ENCODE assay signal across 8 cellular contexts in the genomic region with DNA sequence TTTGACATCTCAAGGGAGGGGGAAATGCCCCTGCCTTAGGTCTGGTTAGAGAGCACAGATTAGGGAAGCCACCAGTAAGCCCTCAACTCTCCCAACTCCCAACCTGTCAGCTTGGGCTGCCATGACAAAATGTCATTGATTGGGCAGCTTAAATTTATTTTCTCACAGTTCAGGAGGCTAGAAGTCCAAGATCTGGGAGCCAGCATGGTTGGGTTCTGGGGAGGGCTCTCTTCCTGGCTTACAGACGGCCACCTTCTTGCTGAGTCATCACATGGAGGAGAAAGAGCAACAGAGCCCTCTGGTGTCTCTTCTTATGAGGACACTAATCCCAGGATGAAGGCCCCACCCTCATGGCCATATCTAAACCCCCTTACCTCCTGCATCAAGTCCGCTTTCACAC. TPM values are rescaled to one million over a fixed set of nuclear protein-coding genes. Genes with fewer than 3 reads are reported as not detected.
DNase-seq lines count a peak whose midpoint lies in the region; ATAC-seq and TF ChIP-seq lines count a peak whose summit lies in the region.

No MANE protein-coding gene starts in this region.

- H3K36me3 ChIP-seq in naive thymus-derived CD4-positive, alpha-beta T cell (ENCODE audit: control insufficient read depth in 2 of 3, insufficient read depth in 3 of 3, low read length in 3 of 3): no peaks in the 10 kb centered on the region

- DNase-seq in DMS 273 treated with DMSO at 0.1 percent for 48 hours (lab: John Stamatoyannopoulos, UW) (peak; percentile 26), SW 1271 (lab: John Stamatoyannopoulos, UW) (peak; percentile 12 to 50), cardiac fibroblast (ENCODE audit: low read depth in 2 of 2) (peak; percentile 66 to 80), NCI-H226 (no peak)
- peak in 8 of 9 donors; percentile 49 to 73 (median 63) for DNase-seq in naive thymus-derived CD4-positive, alpha-beta T cell

- H3K4me1 Mint-ChIP-seq in naive thymus-derived CD4-positive, alpha-beta T cell: peaks cover 20 to 43% (median 28%) of the 10 kb centered on the region in 7 donors

- peak overlapping the region in 8 of 9 donors; percentile 2 to 77 (median 55) for H3K27ac Mint-ChIP-seq in naive thymus-derived CD4-positive, alpha-beta T cell

- no peaks in the 10 kb centered on the region for H3K27me3 ChIP-seq in naive thymus-derived CD4-positive, alpha-beta T cell (ENCODE audit: control insufficient read depth in 2 of 2, insufficient read depth in 2 of 2, low read length in 2 of 2)

- ATAC-seq in HG02759 (IDR thresholded peaks at IDR 0.05; ENCODE audit: unreplicated experiment): peak; percentile 38
- ATAC-seq in naive thymus-derived CD4-positive, alpha-beta T cell: peak; percentile 67
- no peak for ATAC-seq in GM18858 (IDR thresholded peaks at IDR 0.05; ENCODE audit: unreplicated experiment)
- ATAC-seq in HG03045 (IDR thresholded peaks at IDR 0.05; ENCODE audit: unreplicated experiment): no peak

- H3K9me3 ChIP-seq in naive thymus-derived CD4-positive, alpha-beta T cell (ENCODE audit: control insufficient read depth in 2 of 3, low read length in 3 of 3): peaks cover 0 to 4% (median 0%) of the 10 kb centered on the region in 3 experiments

- peaks cover 0 to 5% (median 0%) of the 10 kb centered on the region in 11 donors for H3K9me3 Mint-ChIP-seq in naive thymus-derived CD4-positive, alpha-beta T cell

- no peak overlapping the region for H3K4me3 Mint-ChIP-seq in naive thymus-derived CD4-positive, alpha-beta T cell

- POLR2A ChIA-PET in naive thymus-derived CD4-positive, alpha-beta T cell (lab: Charles Lee): interaction anchor here (1.6 to 6.6 kb wide), 6 partner anchors 10 to 85 kb away, joined by 9 to 131 read pairs (median 27); a partner anchor contains a TSS

- no peak overlapping the region for H3K27ac ChIP-seq in naive thymus-derived CD4-positive, alpha-beta T cell (ENCODE audit: low read depth, low read length)

- no peaks in the 10 kb centered on the region for H3K27me3 Mint-ChIP-seq in naive thymus-derived CD4-positive, alpha-beta T cell

- H3K4me1 ChIP-seq in naive thymus-derived CD4-positive, alpha-beta T cell (ENCODE audit: control insufficient read depth in 2 of 2, insufficient read depth in 2 of 2, low read length in 2 of 2): peaks cover 0 to 16% of the 10 kb centered on the region in 2 donors

- intact Hi-C loops in naive thymus-derived CD4-positive, alpha-beta T cell (cut with micrococcal nuclease): loop anchor here (1.0 to 5.0 kb wide), 5 partner anchors 20 to 164 kb away; a partner anchor contains a TSS

- no peak overlapping the region for H3K4me3 ChIP-seq in cardiac fibroblast (replicated peaks in 1 of 2; ENCODE audit: low read depth in 2 of 2, low read length in 2 of 2)
- no peak overlapping the region for H3K4me3 ChIP-seq in naive thymus-derived CD4-positive, alpha-beta T cell (ENCODE audit: low read length)

- CTCF ChIA-PET in naive thymus-derived CD4-positive, alpha-beta T cell (lab: Charles Lee): interaction anchor here (0.7 to 7.0 kb wide), 12 partner anchors 9 to 84 kb away, joined by 3 to 180 read pairs (median 5); a partner anchor contains a TSS

- TF ChIP-seq CTCF in cardiac fibroblast (IDR thresholded peaks at IDR 0.05; ENCODE audit: low read depth, low read length): peak; percentile 52

- peaks cover 0 to 13% (median 3%) of the 10 kb centered on the region in 5 donors for H3K36me3 Mint-ChIP-seq in naive thymus-derived CD4-positive, alpha-beta T cell

RNA-seq across cellular contexts. Expression of a gene that starts 24.2 kb away (rescaled TPM):
- 10 to 100 TPM; 19.8 to 51.5 (median 24.6) TPM for total RNA-seq in naive thymus-derived CD4-positive, alpha-beta T cell
- polyA plus RNA-seq in naive thymus-derived CD4-positive, alpha-beta T cell: 10 to 100 TPM; 17.6 to 23.3 TPM

RNA-seq across cellular contexts. Expression of a gene that starts 25.6 kb away (rescaled TPM):
- total RNA-seq in naive thymus-derived CD4-positive, alpha-beta T cell: 10 to 100 TPM; 11.1 to 47.2 (median 17.5) TPM
- 10 to 100 TPM; 11.5 to 37.6 TPM for polyA plus RNA-seq in naive thymus-derived CD4-positive, alpha-beta T cell

Comparison
In these comparisons a context has a peak if more than half of its experiments do, and no peak if none do; other contexts are left out.
1. ATAC-seq: peak in HG02759 (single experiment) and naive thymus-derived CD4-positive, alpha-beta T cell (single experiment); none in GM18858 (single experiment) and HG03045 (single experiment).